Comparison of ENCODE assay signal across 8 cellular contexts in genomic region chr9:16951503-16951902, GRCh38.
"Had no signal": no experiment of that assay in that cellular context is flagged by ENCODE, and none has a peak within 500 bp of the region (broad histone marks: within the 10 kb centered on the region; RNA-seq: fewer than 3 reads in every experiment).

No MANE protein-coding gene starts in this region.

- H3K4me3 ChIP-seq: GM23248 had no signal

- H3K9ac ChIP-seq: GM23248 had no signal

- H3K27ac ChIP-seq: GM23248, HL-60 had no signal

- DNase-seq: GM23248, GOT3, H9, HCEC 1CT, Kasumi-1, KG1 had no signal

- H2AFZ ChIP-seq: GM23248 had no signal

- FAIRE-seq: H54 had no signal
